ENCODE assay signal across 29 cellular contexts in genomic region chr19:39923862-39924261, GRCh38.
"Had no signal": no experiment of that assay in that cellular context is flagged by ENCODE, and none has a peak within 500 bp of the region (broad histone marks: within the 10 kb centered on the region; RNA-seq: fewer than 3 reads in every experiment).

No MANE protein-coding gene starts in this region.

- H3K36me3 Mint-ChIP-seq: natural killer cell; stimulated activated memory B cell treated with anti-CD40 and anti-IgM and Interleukin-4, amounts not matched to agents 10 μg/mL and 1 μg/mL and 100 μg/mL, for 72 hours; type B pancreatic cell had no signal

- H3K9me3 Mint-ChIP-seq: naive thymus-derived CD4-positive, alpha-beta T cell; natural killer cell; nephron; neural crest cell; stimulated activated memory B cell treated with anti-CD40 and anti-IgM and Interleukin-4, amounts not matched to agents 10 μg/mL and 1 μg/mL and 100 μg/mL, for 72 hours; stimulated activated naive CD8-positive, alpha-beta T cell treated with anti-CD3 and anti-CD28 coated beads, Interleukin-15, amount 100 ng/mL, for 72 hours; type B pancreatic cell had no signal

- H3K27me3 Mint-ChIP-seq: naive thymus-derived CD4-positive, alpha-beta T cell; progenitor cell of endocrine pancreas; stimulated activated memory B cell treated with anti-CD40 and anti-IgM and Interleukin-4, amounts not matched to agents 10 μg/mL and 1 μg/mL and 100 μg/mL, for 72 hours; stimulated activated naive CD8-positive, alpha-beta T cell treated with anti-CD3 and anti-CD28 coated beads, Interleukin-15, amount 100 ng/mL, for 72 hours; type B pancreatic cell had no signal

- DNase-seq: natural killer cell; occipital lobe; pancreas; psoas muscle; right cardiac atrium; right lobe of liver; sigmoid colon; small intestine; stimulated activated CD4-positive, alpha-beta T cell treated with anti-CD3 and anti-CD28 coated beads, Interleukin-15, amount 100 ng/mL, for 24 hours; stimulated activated CD4-positive, alpha-beta T cell treated with anti-CD3 and anti-CD28 coated beads, Interleukin-4, amount 100 ng/mL, for 1 hour; stimulated activated CD4-positive, alpha-beta T cell treated with anti-CD3 and anti-CD28 coated beads, Interleukin-4, amount 100 ng/mL, for 4 hours; stimulated activated CD8-positive, alpha-beta memory T cell treated with anti-CD3 and anti-CD28 coated beads, Interleukin-4, amount 100 ng/mL, for 48 hours; stimulated activated naive CD4-positive, alpha-beta T cell; stimulated activated naive CD8-positive, alpha-beta T cell treated with anti-CD3 and anti-CD28 coated beads, Interleukin-15, Interleukin-2, amounts not matched to agents 100 U/mL and 50 U/mL, for 24 hours; substantia nigra; testis; tibial artery; transverse colon; upper lobe of right lung had no signal

- H3K4me1 Mint-ChIP-seq: nephron; neural crest cell; stimulated activated memory B cell treated with anti-CD40 and anti-IgM and Interleukin-4, amounts not matched to agents 10 μg/mL and 1 μg/mL and 100 μg/mL, for 72 hours had no signal

- H3K36me3 ChIP-seq: pancreas, right lobe of liver, sigmoid colon, suprapubic skin, tibial artery, transverse colon, upper lobe of right lung, vagina had no signal

- H3K4me3 ChIP-seq: pancreas, psoas muscle, right lobe of liver, sigmoid colon, suprapubic skin, tibial artery, transverse colon, upper lobe of right lung, vagina had no signal

- H3K4me1 ChIP-seq: pancreas, psoas muscle, right lobe of liver, sigmoid colon, suprapubic skin, testis, tibial artery, upper lobe of right lung, vagina had no signal

- H3K27ac ChIP-seq: pancreas, psoas muscle, right lobe of liver, sigmoid colon, suprapubic skin, testis, tibial artery, transverse colon, upper lobe of right lung, vagina had no signal

- H3K27me3 ChIP-seq: pancreas, right lobe of liver, suprapubic skin, testis, transverse colon, upper lobe of right lung, vagina had no signal

- ATAC-seq: naive thymus-derived CD4-positive, alpha-beta T cell; natural killer cell; pancreas; psoas muscle; right cardiac atrium; stimulated activated memory B cell treated with anti-CD40 and anti-IgM and Interleukin-4, amounts not matched to agents 10 μg/mL and 1 μg/mL and 100 μg/mL, for 72 hours; stimulated activated naive CD8-positive, alpha-beta T cell treated with anti-CD3 and anti-CD28 coated beads, Interleukin-15, amount 100 ng/mL, for 72 hours; stimulated activated naive CD8-positive, alpha-beta T cell treated with anti-CD3 and anti-CD28 coated beads, Interleukin-15, Interleukin-2, amounts not matched to agents 100 U/mL and 50 U/mL, for 24 hours had no signal

- H3K4me3 Mint-ChIP-seq: naive thymus-derived CD4-positive, alpha-beta T cell; natural killer cell; nephron; neural crest cell; stimulated activated memory B cell treated with anti-CD40 and anti-IgM and Interleukin-4, amounts not matched to agents 10 μg/mL and 1 μg/mL and 100 μg/mL, for 72 hours; stimulated activated naive CD8-positive, alpha-beta T cell treated with anti-CD3 and anti-CD28 coated beads, Interleukin-15, amount 100 ng/mL, for 72 hours; type B pancreatic cell had no signal

- H3K9me3 ChIP-seq: pancreas, psoas muscle, right lobe of liver, sigmoid colon, suprapubic skin, testis, transverse colon, upper lobe of right lung, vagina had no signal

- FAIRE-seq: pancreas, small intestine, urothelium cell line had no signal

- H3K27ac Mint-ChIP-seq: nephron; progenitor cell of endocrine pancreas; stimulated activated memory B cell treated with anti-CD40 and anti-IgM and Interleukin-4, amounts not matched to agents 10 μg/mL and 1 μg/mL and 100 μg/mL, for 72 hours; stimulated activated naive CD8-positive, alpha-beta T cell treated with anti-CD3 and anti-CD28 coated beads, Interleukin-15, amount 100 ng/mL, for 72 hours; type B pancreatic cell had no signal
